Comparison of ENCODE assay signal across 16 cellular contexts in the genomic region with DNA sequence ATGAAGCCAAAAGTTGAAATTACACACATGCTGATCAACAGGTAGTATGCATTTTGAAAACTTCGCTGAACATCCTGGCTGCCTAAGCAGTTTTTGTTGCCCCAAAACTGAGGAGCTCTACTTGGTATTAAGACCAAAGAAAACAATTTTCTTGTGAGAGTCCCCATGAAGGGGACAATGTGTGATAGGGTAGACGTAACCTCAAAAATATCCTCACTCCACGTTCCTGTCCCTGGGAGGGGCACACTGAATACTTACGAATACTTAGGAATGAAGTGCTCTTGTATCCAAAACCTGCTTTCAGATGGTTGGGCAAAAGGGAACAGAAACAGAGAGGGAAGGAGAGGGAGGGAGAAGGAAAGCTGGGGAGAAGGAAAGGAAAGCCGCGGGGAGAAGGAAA. TPM values are rescaled to one million over a fixed set of nuclear protein-coding genes. Genes with fewer than 3 reads are reported as not detected.
DNase-seq lines count a peak whose midpoint lies in the region; ATAC-seq lines count a peak whose summit lies in the region.
"Had no signal": no experiment of that assay in that cellular context is flagged by ENCODE, and none has a peak within 500 bp of the region (broad histone marks: within the 10 kb centered on the region; RNA-seq: fewer than 3 reads in every experiment).

No MANE protein-coding gene starts in this region.

- H3K4me1 Mint-ChIP-seq in activated CD4-positive, alpha-beta T cell treated with anti-CD3 and anti-CD28 coated beads for 36 hours: peaks cover 87% of the 10 kb centered on the region
- peaks cover 83% of the 10 kb centered on the region for H3K4me1 Mint-ChIP-seq in activated naive CD8-positive, alpha-beta T cell (ENCODE audit: low read depth)
- H3K4me1 Mint-ChIP-seq in natural killer cell treated with Interleukin-12 subunit alpha and Interleukin-12 subunit beta and Interleukin-15 and Interleukin-18, amount 100 ng/mL, for 72 hours (ENCODE audit: low read depth in 2 of 2): peaks cover 83 to 84% of the 10 kb centered on the region in 2 donors

- no peak overlapping the region for H3K4me3 Mint-ChIP-seq in activated CD4-positive, alpha-beta T cell treated with anti-CD3 and anti-CD28 coated beads for 36 hours
- H3K4me3 Mint-ChIP-seq in activated naive CD8-positive, alpha-beta T cell: peak overlapping the region; percentile 64
- H3K4me3 Mint-ChIP-seq in natural killer cell treated with Interleukin-12 subunit alpha and Interleukin-12 subunit beta and Interleukin-15 and Interleukin-18, amount 100 ng/mL, for 72 hours: peak overlapping the region; percentile 78

- DNase-seq in activated CD4-positive, alpha-beta T cell treated with anti-CD3 and anti-CD28 coated beads for 36 hours: peak; percentile 16
- no peak for DNase-seq in activated CD4-positive, alpha-beta T cell treated with anti-CD3 and anti-CD28 coated beads for 4 hours
- no peak for DNase-seq in natural killer cell treated with Interleukin-12 subunit alpha and Interleukin-12 subunit beta and Interleukin-15 and Interleukin-18, amount 100 ng/mL, for 72 hours (ENCODE audit: low spot score)
- DNase-seq in NCI-H2171 treated with DMSO at 0.1 percent for 48 hours (lab: John Stamatoyannopoulos, UW): no peak
- DNase-seq: 8988T, DMS79 treated with DMSO at 0.1 percent for 48 hours, IMR-90, kidney glomerular epithelial cell, NCI-H1436, NCI-H510A treated with DMSO at 0.1 percent for 48 hours, occipital lobe, WERI-Rb-1 had no signal

- intact Hi-C loops in activated CD4-positive, alpha-beta T cell treated with anti-CD3 and anti-CD28 coated beads for 36 hours (cut with DNase I, micrococcal nuclease): loop anchor here (1.0 to 2.0 kb wide), 5 partner anchors 17 to 172 kb away; a partner anchor contains a TSS

- CTCF ChIA-PET in activated CD4-positive, alpha-beta T cell treated with anti-CD3 and anti-CD28 coated beads for 36 hours (lab: Charles Lee): interaction anchor here (0.7 to 1.4 kb wide), 4 partner anchors 17 to 51 kb away, joined by 3 to 6 read pairs (median 4); a partner anchor contains a TSS

- no peaks in the 10 kb centered on the region for H3K9me3 Mint-ChIP-seq in activated CD4-positive, alpha-beta T cell treated with anti-CD3 and anti-CD28 coated beads for 36 hours (ENCODE audit: low read depth)
- H3K9me3 Mint-ChIP-seq in activated naive CD8-positive, alpha-beta T cell (ENCODE audit: low read depth): no peaks in the 10 kb centered on the region
- H3K9me3 Mint-ChIP-seq in natural killer cell treated with Interleukin-12 subunit alpha and Interleukin-12 subunit beta and Interleukin-15 and Interleukin-18, amount 100 ng/mL, for 72 hours: peaks cover 3% of the 10 kb centered on the region

- no peaks in the 10 kb centered on the region for H3K27me3 Mint-ChIP-seq in activated CD4-positive, alpha-beta T cell treated with anti-CD3 and anti-CD28 coated beads for 36 hours
- H3K27me3 Mint-ChIP-seq in activated naive CD8-positive, alpha-beta T cell: no peaks in the 10 kb centered on the region
- no peaks in the 10 kb centered on the region for H3K27me3 Mint-ChIP-seq in natural killer cell treated with Interleukin-12 subunit alpha and Interleukin-12 subunit beta and Interleukin-15 and Interleukin-18, amount 100 ng/mL, for 72 hours

- POLR2A ChIA-PET in activated CD4-positive, alpha-beta T cell treated with anti-CD3 and anti-CD28 coated beads for 36 hours (lab: Charles Lee): interaction anchor here (0.6 to 1.3 kb wide), 3 partner anchors 9 to 26 kb away, joined by 3 to 4 read pairs (median 4); no protein-coding TSS in a partner anchor

- peak; percentile 8 for ATAC-seq in activated CD4-positive, alpha-beta T cell treated with anti-CD3 and anti-CD28 coated beads for 36 hours
- ATAC-seq in GM19025 (IDR thresholded peaks at IDR 0.05; ENCODE audit: low read depth, unreplicated experiment) (peak; percentile 1), GM21825 (IDR thresholded peaks at IDR 0.05; ENCODE audit: unreplicated experiment) (no peak), GM21526 (IDR thresholded peaks at IDR 0.05; ENCODE audit: low FRiP score, unreplicated experiment) (no peak)
- no peak for ATAC-seq in natural killer cell treated with Interleukin-12 subunit alpha and Interleukin-12 subunit beta and Interleukin-15 and Interleukin-18, amount 100 ng/mL, for 72 hours

- peaks cover 14% of the 10 kb centered on the region for H3K36me3 Mint-ChIP-seq in activated CD4-positive, alpha-beta T cell treated with anti-CD3 and anti-CD28 coated beads for 36 hours (ENCODE audit: low read depth)
- peaks cover 16% of the 10 kb centered on the region for H3K36me3 Mint-ChIP-seq in activated naive CD8-positive, alpha-beta T cell
- peaks cover 5% of the 10 kb centered on the region for H3K36me3 Mint-ChIP-seq in natural killer cell treated with Interleukin-12 subunit alpha and Interleukin-12 subunit beta and Interleukin-15 and Interleukin-18, amount 100 ng/mL, for 72 hours

- peak overlapping the region; percentile 85 for H3K27ac Mint-ChIP-seq in activated CD4-positive, alpha-beta T cell treated with anti-CD3 and anti-CD28 coated beads for 36 hours
- H3K27ac Mint-ChIP-seq in activated naive CD8-positive, alpha-beta T cell: peak overlapping the region; percentile 78
- H3K27ac Mint-ChIP-seq in natural killer cell treated with Interleukin-12 subunit alpha and Interleukin-12 subunit beta and Interleukin-15 and Interleukin-18, amount 100 ng/mL, for 72 hours: peak overlapping the region; percentile 88 to 90

RNA-seq across cellular contexts. Expression of a gene that starts 24.7 kb away (rescaled TPM):
- total RNA-seq in activated CD4-positive, alpha-beta T cell treated with anti-CD3 and anti-CD28 coated beads for 36 hours: 10 to 100 TPM; 49.7 to 53.0 TPM
- 100 to 1,000 TPM in 1 of 2 donors, 10 to 100 TPM in 1; 65.7 to 104 TPM for total RNA-seq in natural killer cell treated with Interleukin-12 subunit alpha and Interleukin-12 subunit beta and Interleukin-15 and Interleukin-18, amount 100 ng/mL, for 72 hours

Comparison
In these comparisons a context has a peak if more than half of its experiments do, and no peak if none do; other contexts are left out.
1. ATAC-seq: peak in activated CD4-positive, alpha-beta T cell treated with anti-CD3 and anti-CD28 coated beads for 36 hours (single experiment) and GM19025 (single experiment); none in natural killer cell treated with Interleukin-12 subunit alpha and Interleukin-12 subunit beta and Interleukin-15 and Interleukin-18, amount 100 ng/mL, for 72 hours (0 of 2), GM21825 (single experiment) and GM21526 (single experiment).
2. Peak in every context shown above with its lines, with median percentiles within 50 percentile points of each other: H3K27ac Mint-ChIP-seq.